In genomic region chrX:71669947-71670346, GRCh38 we compare ENCODE assay signal across 9 cellular contexts. TPM values are rescaled to one million over a fixed set of nuclear protein-coding genes. Genes with fewer than 3 reads are reported as not detected.
DNase-seq lines count a peak whose midpoint lies in the region; ATAC-seq and TF ChIP-seq lines count a peak whose summit lies in the region.
"Not testable (repeated sequence)": the region's sequence is repeated elsewhere in the genome, so short reads cannot be mapped to it uniquely, and the experiment has no call there.
"Had no signal": no experiment of that assay in that cellular context is flagged by ENCODE, and none has a peak within 500 bp of the region (broad histone marks: within the 10 kb centered on the region; RNA-seq: fewer than 3 reads in every experiment).

No MANE protein-coding gene starts in this region.

- peak; percentile 69 for ATAC-seq in CD8-positive, alpha-beta T cell
- peak; percentile 53 for ATAC-seq in GM19452 (IDR thresholded peaks at IDR 0.05; ENCODE audit: unreplicated experiment)
- ATAC-seq in RWPE2 (ENCODE audit: low read depth): peak; percentile 68; the same call in 1 of the 3 replicates
- peak; percentile 46 to 77 for ATAC-seq in activated naive CD4-positive, alpha-beta T cell treated with anti-CD3 and anti-CD28 coated beads, Interleukin-2, amount 50 U/mL, for 72 hours
- ATAC-seq in right lobe of liver: peak in 3 of 4 donors; percentile 54 to 75 (median 66)

- not testable (repeated sequence) for TF ChIP-seq EP300 in esophagus muscularis mucosa (IDR thresholded peaks at IDR 0.05)

- not testable (repeated sequence) for H3K4me3 ChIP-seq in CD8-positive, alpha-beta T cell (ENCODE audit: low read depth, low read length); RWPE2 (ENCODE audit: severe bottlenecking); esophagus muscularis mucosa; right lobe of liver

- POLR2A ChIA-PET in CD8-positive, alpha-beta T cell (lab: Charles Lee): not testable (repeated sequence)

- CTCF ChIA-PET in CD8-positive, alpha-beta T cell (lab: Charles Lee): interaction anchor here (1.8 kb wide), 1 partner anchor 190 kb away, joined by 19 read pairs; no protein-coding TSS in a partner anchor

- peaks cover 18% of the 10 kb centered on the region for H3K4me1 ChIP-seq in CD8-positive, alpha-beta T cell (ENCODE audit: insufficient read depth, low read length)
- H3K4me1 ChIP-seq in RWPE2 (ENCODE audit: insufficient read depth, poor library complexity, severe bottlenecking); esophagus muscularis mucosa; right lobe of liver: not testable (repeated sequence)

- H3K36me3 Mint-ChIP-seq in CD8-positive, alpha-beta T cell; activated naive CD4-positive, alpha-beta T cell treated with anti-CD3 and anti-CD28 coated beads, Interleukin-2, amount 50 U/mL, for 72 hours: not testable (repeated sequence)

- 43% methylated on average over 9 of the region's 10 CpGs for WGBS in esophagus muscularis mucosa
- WGBS in right lobe of liver (ENCODE audit: insufficient coverage, low coverage, low lambda C conversion rate, missing lambda C conversion rate): 11% methylated on average over 3 of the region's 10 CpGs

- DNase-seq in CD8-positive, alpha-beta T cell: peak in 1 of 7 experiments; percentile 58
- DNase-seq in M059J (ENCODE audit: low read depth): peak; percentile 27
- not testable (repeated sequence) for DNase-seq in RWPE2 (ENCODE audit: low spot score); activated naive CD4-positive, alpha-beta T cell treated with anti-CD3 and anti-CD28 coated beads, Interleukin-2, amount 50 U/mL, for 72 hours (ENCODE audit: low spot score in 2 of 2); esophagus muscularis mucosa (ENCODE audit: extremely low spot score); right lobe of liver
- DNase-seq in stimulated activated CD4-positive, alpha-beta T cell treated with anti-CD3 and anti-CD28 coated beads, Interleukin-1b, Interleukin-23, amount 100 ng/mL, for 48 hours: peak; percentile 35

- H3K4me1 Mint-ChIP-seq in CD8-positive, alpha-beta T cell (ENCODE audit: low read depth): peaks cover 18% of the 10 kb centered on the region

- not testable (repeated sequence) for H3K27me3 Mint-ChIP-seq in CD8-positive, alpha-beta T cell (ENCODE audit: low read depth)

- not testable (repeated sequence) for H3K9me3 Mint-ChIP-seq in CD8-positive, alpha-beta T cell; activated naive CD4-positive, alpha-beta T cell treated with anti-CD3 and anti-CD28 coated beads, Interleukin-2, amount 50 U/mL, for 72 hours

- not testable (repeated sequence) for H3K36me3 ChIP-seq in CD8-positive, alpha-beta T cell (ENCODE audit: insufficient read depth, low read length); RWPE2 (ENCODE audit: low read depth); esophagus muscularis mucosa; right lobe of liver

- not testable (repeated sequence) for H3K27ac Mint-ChIP-seq in CD8-positive, alpha-beta T cell; activated naive CD4-positive, alpha-beta T cell treated with anti-CD3 and anti-CD28 coated beads, Interleukin-2, amount 50 U/mL, for 72 hours

- TF ChIP-seq CTCF in CD8-positive, alpha-beta T cell (IDR thresholded peaks at IDR 0.05): peak; percentile 30
- peak; percentile 7 for TF ChIP-seq CTCF in RWPE2 (IDR thresholded peaks at IDR 0.05; ENCODE audit: poor library complexity, severe bottlenecking)
- peak in 2 of 3 experiments; percentile 18 to 36 for TF ChIP-seq CTCF in esophagus muscularis mucosa (IDR thresholded peaks at IDR 0.05)
- TF ChIP-seq CTCF in right lobe of liver (IDR thresholded peaks at IDR 0.05): peak in 3 of 4 donors; percentile 35 to 44 (median 35)

- H3K27me3 ChIP-seq in CD8-positive, alpha-beta T cell (ENCODE audit: insufficient read depth, low read length); RWPE2 (ENCODE audit: insufficient read depth, poor library complexity, severe bottlenecking); esophagus muscularis mucosa; right lobe of liver: not testable (repeated sequence)

- H3K4me3 Mint-ChIP-seq in CD8-positive, alpha-beta T cell: not testable (repeated sequence)

- not testable (repeated sequence) for TF ChIP-seq POLR2A in esophagus muscularis mucosa (IDR thresholded peaks at IDR 0.05; ENCODE audit: low read depth); right lobe of liver (IDR thresholded peaks at IDR 0.05)

- H3K27ac ChIP-seq in CD8-positive, alpha-beta T cell (ENCODE audit: low read depth, low read length); RWPE2 (ENCODE audit: poor library complexity, severe bottlenecking); esophagus muscularis mucosa (replicated peaks in 1 of 4); right lobe of liver: not testable (repeated sequence)

- intact Hi-C loops in CD8-positive, alpha-beta T cell (cut with DNase I, micrococcal nuclease); esophagus muscularis mucosa (cut with DNase I); right lobe of liver (cut with DNase I): not testable (repeated sequence)

- not testable (repeated sequence) for H3K9me3 ChIP-seq in CD8-positive, alpha-beta T cell (ENCODE audit: low read length); RWPE2 (ENCODE audit: severe bottlenecking); esophagus muscularis mucosa; right lobe of liver

RNA-seq across cellular contexts. Expression of gene CXorf49, which starts 48.1 kb away (rescaled TPM):
- not detected for total RNA-seq in CD8-positive, alpha-beta T cell
- not detected in 2 replicates for total RNA-seq in M059J (2014; rRNA removed; shearing (Covaris generic))
- not detected for total RNA-seq in activated naive CD4-positive, alpha-beta T cell treated with anti-CD3 and anti-CD28 coated beads, Interleukin-2, amount 50 U/mL, for 72 hours
- not detected for total RNA-seq in esophagus muscularis mucosa
- not detected for total RNA-seq in right lobe of liver
- total RNA-seq: activated T-helper 2 cell treated with anti-CD3 and anti-CD28 coated beads, Interferon-gamma antibody, Interleukin-2, Interleukin-4, amounts not matched to agents 10 μg/mL and 5 μg/mL and 100 μg/mL, durations not matched to agents 14 hours and 24 hours and 36 hours had no signal

RNA-seq across cellular contexts. Expression of gene CXCR3, which starts 51.6 kb away (rescaled TPM):
- total RNA-seq in CD8-positive, alpha-beta T cell: 10 to 100 TPM; 86.1 to 95.8 TPM
- 0.30 TPM in 1 of 2 replicates, not detected in the other for total RNA-seq in M059J (2014; rRNA removed; shearing (Covaris generic))
- total RNA-seq in activated naive CD4-positive, alpha-beta T cell treated with anti-CD3 and anti-CD28 coated beads, Interleukin-2, amount 50 U/mL, for 72 hours: 10 to 100 TPM in 1 of 2 donors, 1 to 10 TPM in 1; 6.8 to 43.0 TPM
- total RNA-seq in esophagus muscularis mucosa (under 1 TPM in 3 of 4 donors, not detected in 1; 0.17 to 0.83 (median 0.42) TPM), right lobe of liver (under 1 TPM in 1 of 6 experiments, not detected in 5; 0.13 TPM)
